7 cellular contexts compared by ENCODE assay signal in genomic region chr7:52017802-52018679, GRCh38.
DNase-seq lines count a peak whose midpoint lies in the region; ATAC-seq and TF ChIP-seq lines count a peak whose summit lies in the region.

No MANE protein-coding gene starts in this region.

- CTCF ChIA-PET in activated CD8-positive, alpha-beta memory T cell treated with anti-CD3 and anti-CD28 coated beads, Interleukin-2, amount 10 ng/mL, durations not matched to agents 7 days and 5 days (lab: Charles Lee) = no interaction called here

- peaks cover 6% of the 10 kb centered on the region for H3K9me3 Mint-ChIP-seq in activated CD8-positive, alpha-beta memory T cell treated with anti-CD3 and anti-CD28 coated beads, Interleukin-2, amount 10 ng/mL, durations not matched to agents 7 days and 5 days (ENCODE audit: low read depth)

- DNase-seq in GM12865 (ENCODE audit: low read depth) = peak; percentile 1
- DNase-seq in SHP77 (lab: John Stamatoyannopoulos, UW) = peak; percentile 66 to 70
- peak; percentile 21 for DNase-seq in left kidney (ENCODE audit: low read depth, low spot score)
- DNase-seq in activated CD8-positive, alpha-beta memory T cell treated with anti-CD3 and anti-CD28 coated beads, Interleukin-2, amount 10 ng/mL, durations not matched to agents 7 days and 5 days = no peak
- no peak for DNase-seq in germinal center (ENCODE audit: low spot score)

- no peak overlapping the region for H3K4me3 Mint-ChIP-seq in activated CD8-positive, alpha-beta memory T cell treated with anti-CD3 and anti-CD28 coated beads, Interleukin-2, amount 10 ng/mL, durations not matched to agents 7 days and 5 days

- ATAC-seq in HG02852 (IDR thresholded peaks at IDR 0.05; ENCODE audit: unreplicated experiment) = peak; percentile 78
- ATAC-seq in activated CD8-positive, alpha-beta memory T cell treated with anti-CD3 and anti-CD28 coated beads, Interleukin-2, amount 10 ng/mL, durations not matched to agents 7 days and 5 days = no peak
- no peak for ATAC-seq in HG03196 (IDR thresholded peaks at IDR 0.05; ENCODE audit: unreplicated experiment)

- no peaks in the 10 kb centered on the region for H3K36me3 Mint-ChIP-seq in activated CD8-positive, alpha-beta memory T cell treated with anti-CD3 and anti-CD28 coated beads, Interleukin-2, amount 10 ng/mL, durations not matched to agents 7 days and 5 days

- H3K27ac Mint-ChIP-seq in activated CD8-positive, alpha-beta memory T cell treated with anti-CD3 and anti-CD28 coated beads, Interleukin-2, amount 10 ng/mL, durations not matched to agents 7 days and 5 days = no peak overlapping the region

- H3K4me3 ChIP-seq in GM12865 (ENCODE audit: low read depth, low read length) = no peak overlapping the region

- no peaks in the 10 kb centered on the region for H3K4me1 Mint-ChIP-seq in activated CD8-positive, alpha-beta memory T cell treated with anti-CD3 and anti-CD28 coated beads, Interleukin-2, amount 10 ng/mL, durations not matched to agents 7 days and 5 days

- H3K27me3 Mint-ChIP-seq in activated CD8-positive, alpha-beta memory T cell treated with anti-CD3 and anti-CD28 coated beads, Interleukin-2, amount 10 ng/mL, durations not matched to agents 7 days and 5 days = no peaks in the 10 kb centered on the region

- peak; percentile 34 for TF ChIP-seq CTCF in GM12865 (IDR thresholded peaks at IDR 0.05; ENCODE audit: insufficient read depth, low read depth, low read length, missing control alignments)

Comparison
In these comparisons a context has a peak if more than half of its experiments do, and no peak if none do; other contexts are left out.
1. DNase-seq: peak in GM12865 (single experiment), SHP77 (2 of 2) and left kidney (single experiment); none in activated CD8-positive, alpha-beta memory T cell treated with anti-CD3 and anti-CD28 coated beads, Interleukin-2, amount 10 ng/mL, durations not matched to agents 7 days and 5 days (single experiment) and germinal center (single experiment).